1 cellular context compared by ENCODE assay signal in the genomic region with DNA sequence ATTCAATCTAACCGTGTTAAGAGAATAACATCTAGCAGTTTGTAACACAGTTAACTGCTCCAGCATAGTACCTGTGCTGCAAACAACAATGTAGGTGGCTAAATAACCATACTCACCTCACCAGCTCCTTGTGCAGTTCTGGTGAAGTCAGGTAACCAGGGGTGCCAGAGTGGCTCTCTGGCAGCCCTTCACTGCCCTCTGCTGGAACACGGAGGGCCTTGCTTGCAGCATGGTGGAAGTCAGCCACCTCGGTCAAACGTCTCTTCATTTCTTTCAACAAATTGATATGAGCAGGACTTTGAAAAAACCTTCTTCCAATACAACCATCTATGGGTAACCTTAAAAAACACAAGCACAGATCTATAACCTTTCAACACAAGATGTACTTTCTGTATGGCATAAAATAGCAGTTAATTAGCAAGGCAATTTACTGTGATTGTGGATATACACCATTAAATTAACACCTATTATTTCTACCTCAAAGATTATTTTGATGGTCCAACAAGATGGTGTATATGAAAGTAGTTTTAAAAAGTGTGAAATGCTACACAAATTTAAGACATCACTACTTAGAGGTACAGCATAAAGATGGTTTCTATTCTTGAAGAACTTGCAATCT.
TF ChIP-seq lines count a peak whose summit lies in the region.

No MANE protein-coding gene starts in this region.

TF ChIP-seq in GM23338, 12 proteins besides CTCF, POLR2A, EP300 and RAD21 (continued from another document):
- TF ChIP-seq ZNF462 (CRISPR knock-in tag; IDR thresholded peaks at IDR 0.05) (no peak), ZNF331 (CRISPR knock-in tag; IDR thresholded peaks at IDR 0.05; ENCODE audit: low read depth) (no peak), JUNB (IDR thresholded peaks at IDR 0.05; ENCODE audit: unreplicated experiment) (no peak), EZH2 (IDR thresholded peaks at IDR 0.05; ENCODE audit: low read depth, unreplicated experiment) (no peak)
